In the genomic region with DNA sequence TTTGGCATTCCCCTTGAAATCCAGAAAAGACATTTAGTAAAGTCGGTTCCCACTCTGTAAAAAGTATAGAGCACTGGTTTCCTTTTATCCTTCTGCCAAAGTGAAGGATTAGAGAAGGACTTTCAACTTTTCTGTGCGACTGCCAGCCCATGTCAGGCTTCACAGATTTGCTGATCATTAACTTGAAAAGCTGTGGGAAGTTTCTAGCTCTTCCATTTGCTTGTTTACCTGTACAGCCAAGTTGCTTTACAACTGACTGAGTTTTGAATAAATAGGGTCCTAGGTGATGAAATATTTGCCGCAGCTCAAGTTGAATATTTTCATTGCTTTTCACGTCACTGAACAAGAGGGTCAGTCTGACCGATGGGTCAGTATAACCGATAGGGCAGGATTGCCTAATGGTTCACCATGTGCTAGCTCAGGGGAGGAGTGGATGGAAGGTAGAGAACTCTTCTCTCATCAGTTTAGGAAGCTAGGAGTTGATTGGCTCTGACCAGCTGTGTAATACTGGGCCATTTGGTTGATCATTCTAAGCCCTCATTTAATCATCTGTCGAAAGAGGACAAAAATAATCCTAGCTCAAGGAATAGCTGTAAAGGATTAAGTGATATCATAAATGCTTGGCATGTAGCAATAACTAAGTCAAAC, we compare ENCODE assay signal across 1 cellular context.
A peak's percentile ranks its signal among the peaks of the same experiment; 100 is the strongest.
TF ChIP-seq lines count a peak whose summit lies in the region.

No MANE protein-coding gene starts in this region.

TF ChIP-seq in HepG2, 621 proteins besides CTCF, POLR2A, EP300 and RAD21 (continued from another document and continues in another):
- TF ChIP-seq TERF1 (CRISPR knock-in tag; IDR thresholded peaks at IDR 0.05) = no peak
- no peak for TF ChIP-seq ZNF761 (CRISPR knock-in tag; conservative IDR thresholded peaks at IDR 0.05)
- 0 out of 2 replicates have a peak, but pooled peaks have one; percentile 59 for TF ChIP-seq ZNF557 (CRISPR knock-in tag; IDR thresholded peaks at IDR 0.05)
- no peak for TF ChIP-seq RFX5 (IDR thresholded peaks at IDR 0.05; ENCODE audit: low read depth, low read length)
- no peak for TF ChIP-seq HCFC1 (IDR thresholded peaks at IDR 0.05; ENCODE audit: low read depth, low read length)
- TF ChIP-seq NR2F2 (IDR thresholded peaks at IDR 0.05; ENCODE audit: borderline replicate concordance, low read depth) = peak; percentile 41
- TF ChIP-seq, protein P1, sequence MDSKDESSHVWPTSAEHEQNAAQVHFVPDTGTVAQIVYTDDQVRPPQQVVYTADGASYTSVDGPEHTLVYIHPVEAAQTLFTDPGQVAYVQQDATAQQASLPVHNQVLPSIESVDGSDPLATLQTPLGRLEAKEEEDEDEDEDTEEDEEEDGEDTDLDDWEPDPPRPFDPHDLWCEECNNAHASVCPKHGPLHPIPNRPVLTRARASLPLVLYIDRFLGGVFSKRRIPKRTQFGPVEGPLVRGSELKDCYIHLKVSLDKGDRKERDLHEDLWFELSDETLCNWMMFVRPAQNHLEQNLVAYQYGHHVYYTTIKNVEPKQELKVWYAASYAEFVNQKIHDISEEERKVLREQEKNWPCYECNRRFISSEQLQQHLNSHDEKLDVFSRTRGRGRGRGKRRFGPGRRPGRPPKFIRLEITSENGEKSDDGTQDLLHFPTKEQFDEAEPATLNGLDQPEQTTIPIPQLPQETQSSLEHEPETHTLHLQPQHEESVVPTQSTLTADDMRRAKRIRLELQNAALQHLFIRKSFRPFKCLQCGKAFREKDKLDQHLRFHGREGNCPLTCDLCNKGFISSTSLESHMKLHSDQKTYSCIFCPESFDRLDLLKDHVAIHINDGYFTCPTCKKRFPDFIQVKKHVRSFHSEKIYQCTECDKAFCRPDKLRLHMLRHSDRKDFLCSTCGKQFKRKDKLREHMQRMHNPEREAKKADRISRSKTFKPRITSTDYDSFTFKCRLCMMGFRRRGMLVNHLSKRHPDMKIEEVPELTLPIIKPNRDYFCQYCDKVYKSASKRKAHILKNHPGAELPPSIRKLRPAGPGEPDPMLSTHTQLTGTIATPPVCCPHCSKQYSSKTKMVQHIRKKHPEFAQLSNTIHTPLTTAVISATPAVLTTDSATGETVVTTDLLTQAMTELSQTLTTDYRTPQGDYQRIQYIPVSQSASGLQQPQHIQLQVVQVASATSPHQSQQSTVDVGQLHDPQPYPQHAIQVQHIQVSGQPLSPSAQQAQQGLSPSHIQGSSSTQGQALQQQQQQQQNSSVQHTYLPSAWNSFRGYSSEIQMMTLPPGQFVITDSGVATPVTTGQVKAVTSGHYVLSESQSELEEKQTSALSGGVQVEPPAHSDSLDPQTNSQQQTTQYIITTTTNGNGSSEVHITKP (CRISPR knock-in tag; IDR thresholded peaks at IDR 0.05; ENCODE audit: low read depth) = no peak
- TF ChIP-seq ZKSCAN8 (CRISPR knock-in tag; IDR thresholded peaks at IDR 0.05; ENCODE audit: borderline replicate concordance) = peak; percentile 73; the same call in 1 of the 2 replicates
- no peak for TF ChIP-seq YY1 (IDR thresholded peaks at IDR 0.05; ENCODE audit: insufficient read depth, insufficient replicate concordance, low read depth, low read length)
- no peak for TF ChIP-seq HOXA9 (CRISPR knock-in tag; IDR thresholded peaks at IDR 0.05; ENCODE audit: borderline replicate concordance)
- TF ChIP-seq BHLHE40 (IDR thresholded peaks at IDR 0.05; ENCODE audit: low read length) = no peak
- no peak; the same call in 1 of the 2 replicates for TF ChIP-seq KMT2B (CRISPR knock-in tag; IDR thresholded peaks at IDR 0.05)
- TF ChIP-seq, protein P2, sequence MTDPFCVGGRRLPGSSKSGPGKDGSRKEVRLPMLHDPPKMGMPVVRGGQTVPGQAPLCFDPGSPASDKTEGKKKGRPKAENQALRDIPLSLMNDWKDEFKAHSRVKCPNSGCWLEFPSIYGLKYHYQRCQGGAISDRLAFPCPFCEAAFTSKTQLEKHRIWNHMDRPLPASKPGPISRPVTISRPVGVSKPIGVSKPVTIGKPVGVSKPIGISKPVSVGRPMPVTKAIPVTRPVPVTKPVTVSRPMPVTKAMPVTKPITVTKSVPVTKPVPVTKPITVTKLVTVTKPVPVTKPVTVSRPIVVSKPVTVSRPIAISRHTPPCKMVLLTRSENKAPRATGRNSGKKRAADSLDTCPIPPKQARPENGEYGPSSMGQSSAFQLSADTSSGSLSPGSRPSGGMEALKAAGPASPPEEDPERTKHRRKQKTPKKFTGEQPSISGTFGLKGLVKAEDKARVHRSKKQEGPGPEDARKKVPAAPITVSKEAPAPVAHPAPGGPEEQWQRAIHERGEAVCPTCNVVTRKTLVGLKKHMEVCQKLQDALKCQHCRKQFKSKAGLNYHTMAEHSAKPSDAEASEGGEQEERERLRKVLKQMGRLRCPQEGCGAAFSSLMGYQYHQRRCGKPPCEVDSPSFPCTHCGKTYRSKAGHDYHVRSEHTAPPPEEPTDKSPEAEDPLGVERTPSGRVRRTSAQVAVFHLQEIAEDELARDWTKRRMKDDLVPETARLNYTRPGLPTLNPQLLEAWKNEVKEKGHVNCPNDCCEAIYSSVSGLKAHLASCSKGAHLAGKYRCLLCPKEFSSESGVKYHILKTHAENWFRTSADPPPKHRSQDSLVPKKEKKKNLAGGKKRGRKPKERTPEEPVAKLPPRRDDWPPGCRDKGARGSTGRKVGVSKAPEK (CRISPR knock-in tag; IDR thresholded peaks at IDR 0.05; ENCODE audit: borderline replicate concordance) = 0 out of 2 replicates have a peak, but pooled peaks have one; percentile 74
- peak; percentile 76; the same call in 1 of the 2 replicates for TF ChIP-seq THRA (CRISPR knock-in tag; IDR thresholded peaks at IDR 0.05; ENCODE audit: borderline replicate concordance)
- TF ChIP-seq U2AF2 (IDR thresholded peaks at IDR 0.05; ENCODE audit: low read depth, low read length) = no peak
- no peak for TF ChIP-seq KLF11 (CRISPR knock-in tag; IDR thresholded peaks at IDR 0.05)
- no peak for TF ChIP-seq ZNF597 (CRISPR knock-in tag; IDR thresholded peaks at IDR 0.05)
- TF ChIP-seq, protein P3, sequence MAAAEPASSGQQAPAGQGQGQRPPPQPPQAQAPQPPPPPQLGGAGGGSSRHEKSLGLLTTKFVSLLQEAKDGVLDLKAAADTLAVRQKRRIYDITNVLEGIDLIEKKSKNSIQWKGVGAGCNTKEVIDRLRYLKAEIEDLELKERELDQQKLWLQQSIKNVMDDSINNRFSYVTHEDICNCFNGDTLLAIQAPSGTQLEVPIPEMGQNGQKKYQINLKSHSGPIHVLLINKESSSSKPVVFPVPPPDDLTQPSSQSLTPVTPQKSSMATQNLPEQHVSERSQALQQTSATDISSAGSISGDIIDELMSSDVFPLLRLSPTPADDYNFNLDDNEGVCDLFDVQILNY (CRISPR knock-in tag; conservative IDR thresholded peaks at IDR 0.05) = no peak
- TF ChIP-seq PRMT3 (CRISPR knock-in tag; IDR thresholded peaks at IDR 0.05; ENCODE audit: borderline replicate concordance, low read depth) = no peak; the same call in 1 of the 2 replicates
- TF ChIP-seq ZBTB1 (CRISPR knock-in tag; IDR thresholded peaks at IDR 0.05; ENCODE audit: borderline replicate concordance) = no peak
- no peak for TF ChIP-seq NCOA1 (CRISPR knock-in tag; IDR thresholded peaks at IDR 0.05)
- TF ChIP-seq DR1 (CRISPR knock-in tag; IDR thresholded peaks at IDR 0.05) = no peak
- TF ChIP-seq ZNF589 (CRISPR knock-in tag; conservative IDR thresholded peaks at IDR 0.05) = 0 out of 2 replicates have a peak, but pooled peaks have one; percentile 58
- TF ChIP-seq, protein P4, sequence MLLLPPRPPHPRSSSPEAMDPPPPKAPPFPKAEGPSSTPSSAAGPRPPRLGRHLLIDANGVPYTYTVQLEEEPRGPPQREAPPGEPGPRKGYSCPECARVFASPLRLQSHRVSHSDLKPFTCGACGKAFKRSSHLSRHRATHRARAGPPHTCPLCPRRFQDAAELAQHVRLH (CRISPR knock-in tag; IDR thresholded peaks at IDR 0.05; ENCODE audit: borderline replicate concordance, low read depth) = peak; percentile 50; the same call in 1 of the 2 replicates
- TF ChIP-seq ESRRA (CRISPR knock-in tag; IDR thresholded peaks at IDR 0.05; ENCODE audit: low read depth) = no peak
- TF ChIP-seq ZNF879 (CRISPR knock-in tag; IDR thresholded peaks at IDR 0.05) = peak; percentile 71; the same call in 1 of the 2 replicates
- TF ChIP-seq ZNF101 (CRISPR knock-in tag; IDR thresholded peaks at IDR 0.05; ENCODE audit: borderline replicate concordance, low read depth) = no peak
- TF ChIP-seq, protein P5, sequence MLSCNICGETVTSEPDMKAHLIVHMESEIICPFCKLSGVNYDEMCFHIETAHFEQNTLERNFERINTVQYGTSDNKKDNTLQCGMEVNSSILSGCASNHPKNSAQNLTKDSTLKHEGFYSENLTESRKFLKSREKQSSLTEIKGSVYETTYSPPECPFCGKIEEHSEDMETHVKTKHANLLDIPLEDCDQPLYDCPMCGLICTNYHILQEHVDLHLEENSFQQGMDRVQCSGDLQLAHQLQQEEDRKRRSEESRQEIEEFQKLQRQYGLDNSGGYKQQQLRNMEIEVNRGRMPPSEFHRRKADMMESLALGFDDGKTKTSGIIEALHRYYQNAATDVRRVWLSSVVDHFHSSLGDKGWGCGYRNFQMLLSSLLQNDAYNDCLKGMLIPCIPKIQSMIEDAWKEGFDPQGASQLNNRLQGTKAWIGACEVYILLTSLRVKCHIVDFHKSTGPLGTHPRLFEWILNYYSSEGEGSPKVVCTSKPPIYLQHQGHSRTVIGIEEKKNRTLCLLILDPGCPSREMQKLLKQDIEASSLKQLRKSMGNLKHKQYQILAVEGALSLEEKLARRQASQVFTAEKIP (CRISPR knock-in tag; IDR thresholded peaks at IDR 0.05; ENCODE audit: borderline replicate concordance) = no peak
- no peak for TF ChIP-seq ZNF607 (CRISPR knock-in tag; IDR thresholded peaks at IDR 0.05; ENCODE audit: borderline replicate concordance)
- no peak for TF ChIP-seq ZNF646 (CRISPR knock-in tag; IDR thresholded peaks at IDR 0.05)
- TF ChIP-seq ZNF737 (CRISPR knock-in tag; IDR thresholded peaks at IDR 0.05; ENCODE audit: borderline replicate concordance) = no peak
